8 cellular contexts compared by ENCODE assay signal in genomic region chr5:122415481-122416120, GRCh38.
DNase-seq lines count a peak whose midpoint lies in the region; ATAC-seq and FAIRE-seq lines count a peak whose summit lies in the region.

No MANE protein-coding gene starts in this region.

- ATAC-seq in GM19455 (IDR thresholded peaks at IDR 0.05; ENCODE audit: unreplicated experiment), result peak; percentile 78
- peak; percentile 84 for ATAC-seq in HG03378 (IDR thresholded peaks at IDR 0.05; ENCODE audit: unreplicated experiment)

- in situ Hi-C loops in T47D (cut with HindIII; ENCODE audit: low pct_unique_long_range_greater_than_20kb, low sequenced_read_pairs), result no loop called here

- peak; percentile 13 for FAIRE-seq in islet of Langerhans (lab: Jason Lieb, UNC)

- DNase-seq in EH (ENCODE audit: low read depth) (peak; percentile 62), NCI-H345 (lab: John Stamatoyannopoulos, UW) (peak; percentile 62), T47D (ENCODE audit: low read depth in 1 of 2, low spot score in 1 of 2) (peak; percentile 53 to 80), stromal cell of bone marrow (ENCODE audit: low read depth) (peak; percentile 59)
- DNase-seq in activated effector memory CD4-positive, alpha-beta T cell treated with anti-CD3 and anti-CD28 coated beads, Interleukin-2, amount 50 U/mL, for 16 hours, result no peak
